Comparison of ENCODE assay signal across 2 cellular contexts in genomic region chr1:236615399-236616148, GRCh38.
TF ChIP-seq lines count a peak whose summit lies in the region.

No MANE protein-coding gene starts in this region.

TF ChIP-seq in HEK293, 187 proteins besides CTCF, POLR2A, EP300 and RAD21:
- TF ChIP-seq, protein P1, sequence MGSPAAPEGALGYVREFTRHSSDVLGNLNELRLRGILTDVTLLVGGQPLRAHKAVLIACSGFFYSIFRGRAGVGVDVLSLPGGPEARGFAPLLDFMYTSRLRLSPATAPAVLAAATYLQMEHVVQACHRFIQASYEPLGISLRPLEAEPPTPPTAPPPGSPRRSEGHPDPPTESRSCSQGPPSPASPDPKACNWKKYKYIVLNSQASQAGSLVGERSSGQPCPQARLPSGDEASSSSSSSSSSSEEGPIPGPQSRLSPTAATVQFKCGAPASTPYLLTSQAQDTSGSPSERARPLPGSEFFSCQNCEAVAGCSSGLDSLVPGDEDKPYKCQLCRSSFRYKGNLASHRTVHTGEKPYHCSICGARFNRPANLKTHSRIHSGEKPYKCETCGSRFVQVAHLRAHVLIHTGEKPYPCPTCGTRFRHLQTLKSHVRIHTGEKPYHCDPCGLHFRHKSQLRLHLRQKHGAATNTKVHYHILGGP (tag by site-specific recombination; IDR thresholded peaks at IDR 0.05), result 0 out of 2 replicates have a peak, but pooled peaks have one; percentile 21
- no peak for TF ChIP-seq SP7 (tag by site-specific recombination; IDR thresholded peaks at IDR 0.05)

TF ChIP-seq in K562, 482 proteins besides CTCF, POLR2A, EP300 and RAD21 (continued from another document):
- TF ChIP-seq, protein P2, sequence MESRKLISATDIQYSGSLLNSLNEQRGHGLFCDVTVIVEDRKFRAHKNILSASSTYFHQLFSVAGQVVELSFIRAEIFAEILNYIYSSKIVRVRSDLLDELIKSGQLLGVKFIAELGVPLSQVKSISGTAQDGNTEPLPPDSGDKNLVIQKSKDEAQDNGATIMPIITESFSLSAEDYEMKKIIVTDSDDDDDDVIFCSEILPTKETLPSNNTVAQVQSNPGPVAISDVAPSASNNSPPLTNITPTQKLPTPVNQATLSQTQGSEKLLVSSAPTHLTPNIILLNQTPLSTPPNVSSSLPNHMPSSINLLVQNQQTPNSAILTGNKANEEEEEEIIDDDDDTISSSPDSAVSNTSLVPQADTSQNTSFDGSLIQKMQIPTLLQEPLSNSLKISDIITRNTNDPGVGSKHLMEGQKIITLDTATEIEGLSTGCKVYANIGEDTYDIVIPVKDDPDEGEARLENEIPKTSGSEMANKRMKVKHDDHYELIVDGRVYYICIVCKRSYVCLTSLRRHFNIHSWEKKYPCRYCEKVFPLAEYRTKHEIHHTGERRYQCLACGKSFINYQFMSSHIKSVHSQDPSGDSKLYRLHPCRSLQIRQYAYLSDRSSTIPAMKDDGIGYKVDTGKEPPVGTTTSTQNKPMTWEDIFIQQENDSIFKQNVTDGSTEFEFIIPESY (CRISPR knock-in tag; IDR thresholded peaks at IDR 0.05), result no peak
- TF ChIP-seq HCFC1 (IDR thresholded peaks at IDR 0.05; ENCODE audit: low read depth, low read length) (no peak), ELF1 (tag; IDR thresholded peaks at IDR 0.05) (no peak), ZNF263 (CRISPR knock-in tag; IDR thresholded peaks at IDR 0.05; ENCODE audit: borderline replicate concordance) (no peak), ZNF165 (CRISPR knock-in tag; IDR thresholded peaks at IDR 0.05; ENCODE audit: borderline replicate concordance) (no peak), ZNF253 (CRISPR knock-in tag; conservative IDR thresholded peaks at IDR 0.05) (no peak), SRSF9 (IDR thresholded peaks at IDR 0.05; ENCODE audit: borderline replicate concordance, low read depth, low read length) (no peak), ZNF507 (tag; conservative IDR thresholded peaks at IDR 0.05) (no peak), HNRNPL (IDR thresholded peaks at IDR 0.05; ENCODE audit: low read depth, low read length) (no peak), TAF7 (tag; IDR thresholded peaks at IDR 0.05) (no peak), U2AF1 (optimal IDR thresholded peaks at IDR 0.05; ENCODE audit: low read depth, low read length) (no peak), CBX2 (IDR thresholded peaks at IDR 0.05; ENCODE audit: insufficient read depth, low read length, poor library complexity, severe bottlenecking) (no peak), JUN (IDR thresholded peaks at IDR 0.05; ENCODE audit: borderline replicate concordance, low read depth, low read length) (no peak), JUN (CRISPR knock-in tag; IDR thresholded peaks at IDR 0.05; ENCODE audit: borderline replicate concordance) (no peak)
- TF ChIP-seq, protein P3, sequence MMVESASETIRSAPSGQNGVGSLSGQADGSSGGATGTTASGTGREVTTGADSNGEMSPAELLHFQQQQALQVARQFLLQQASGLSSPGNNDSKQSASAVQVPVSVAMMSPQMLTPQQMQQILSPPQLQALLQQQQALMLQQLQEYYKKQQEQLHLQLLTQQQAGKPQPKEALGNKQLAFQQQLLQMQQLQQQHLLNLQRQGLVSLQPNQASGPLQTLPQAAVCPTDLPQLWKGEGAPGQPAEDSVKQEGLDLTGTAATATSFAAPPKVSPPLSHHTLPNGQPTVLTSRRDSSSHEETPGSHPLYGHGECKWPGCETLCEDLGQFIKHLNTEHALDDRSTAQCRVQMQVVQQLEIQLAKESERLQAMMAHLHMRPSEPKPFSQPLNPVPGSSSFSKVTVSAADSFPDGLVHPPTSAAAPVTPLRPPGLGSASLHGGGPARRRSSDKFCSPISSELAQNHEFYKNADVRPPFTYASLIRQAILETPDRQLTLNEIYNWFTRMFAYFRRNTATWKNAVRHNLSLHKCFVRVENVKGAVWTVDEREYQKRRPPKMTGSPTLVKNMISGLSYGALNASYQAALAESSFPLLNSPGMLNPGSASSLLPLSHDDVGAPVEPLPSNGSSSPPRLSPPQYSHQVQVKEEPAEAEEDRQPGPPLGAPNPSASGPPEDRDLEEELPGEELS (CRISPR knock-in tag; IDR thresholded peaks at IDR 0.05; ENCODE audit: borderline replicate concordance), result no peak
- TF ChIP-seq, protein P4, sequence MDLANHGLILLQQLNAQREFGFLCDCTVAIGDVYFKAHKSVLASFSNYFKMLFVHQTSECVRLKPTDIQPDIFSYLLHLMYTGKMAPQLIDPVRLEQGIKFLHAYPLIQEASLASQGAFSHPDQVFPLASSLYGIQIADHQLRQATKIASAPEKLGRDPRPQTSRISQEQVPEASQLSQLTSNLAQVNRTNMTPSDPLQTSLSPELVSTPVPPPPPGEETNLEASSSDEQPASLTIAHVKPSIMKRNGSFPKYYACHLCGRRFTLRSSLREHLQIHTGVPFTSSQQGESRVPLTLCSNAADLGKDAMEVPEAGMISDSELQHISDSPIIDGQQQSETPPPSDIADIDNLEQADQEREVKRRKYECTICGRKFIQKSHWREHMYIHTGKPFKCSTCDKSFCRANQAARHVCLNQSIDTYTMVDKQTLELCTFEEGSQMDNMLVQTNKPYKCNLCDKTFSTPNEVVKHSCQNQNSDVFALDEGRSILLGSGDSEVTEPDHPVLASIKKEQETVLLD (IDR thresholded peaks at IDR 0.05), result no peak
